Comparison of ENCODE assay signal across 18 cellular contexts in genomic region chr15:100043732-100044131, GRCh38.
DNase-seq lines count a peak whose midpoint lies in the region; ATAC-seq and TF ChIP-seq lines count a peak whose summit lies in the region.
"Had no signal": no experiment of that assay in that cellular context is flagged by ENCODE, and none has a peak within 500 bp of the region (broad histone marks: within the 10 kb centered on the region; RNA-seq: fewer than 3 reads in every experiment).

No MANE protein-coding gene starts in this region.

- no peaks in the 10 kb centered on the region for H3K27me3 ChIP-seq in left ventricle myocardium inferior (ENCODE audit: low read depth)
- H3K27me3 ChIP-seq in smooth muscle cell (ENCODE audit: low read depth), result no peaks in the 10 kb centered on the region
- H3K27me3 ChIP-seq: upper lobe of right lung had no signal

- peak overlapping the region; percentile 81 for H3K4me2 ChIP-seq in smooth muscle cell
- H3K4me2 ChIP-seq: GM23338 had no signal

- no peak overlapping the region for H3K9ac ChIP-seq in smooth muscle cell (ENCODE audit: low read depth)

- H3K4me1 ChIP-seq in left ventricle myocardium inferior (peaks cover 15% of the 10 kb centered on the region), smooth muscle cell (ENCODE audit: low read depth) (peaks cover 11% of the 10 kb centered on the region)

- H3F3A ChIP-seq in smooth muscle cell (ENCODE audit: low read depth), result peaks cover 3% of the 10 kb centered on the region

- H3K4me3 Mint-ChIP-seq in HFFc6, result peak overlapping the region; percentile 73; the same call in 1 of the 2 replicates
- H3K4me3 Mint-ChIP-seq: brain, GM23338 had no signal

- peak overlapping the region; percentile 17 for H2AFZ ChIP-seq in smooth muscle cell (ENCODE audit: low read depth)
- H2AFZ ChIP-seq: GM23338 had no signal

- ATAC-seq in HG02981 (IDR thresholded peaks at IDR 0.05; ENCODE audit: unreplicated experiment) (no peak), GM21825 (IDR thresholded peaks at IDR 0.05; ENCODE audit: unreplicated experiment) (no peak)
- ATAC-seq: GM23338, K562, upper lobe of right lung had no signal

- H3K9me3 Mint-ChIP-seq in HFFc6, result peaks cover 30% of the 10 kb centered on the region

- H3K36me3 ChIP-seq in left ventricle myocardium inferior (no peaks in the 10 kb centered on the region), smooth muscle cell (ENCODE audit: low read depth) (no peaks in the 10 kb centered on the region)
- H3K36me3 ChIP-seq: upper lobe of right lung had no signal

- H3K9me3 ChIP-seq in left ventricle myocardium inferior (replicated peaks) (no peaks in the 10 kb centered on the region), smooth muscle cell (replicated peaks; ENCODE audit: low read depth) (no peaks in the 10 kb centered on the region)
- H3K9me3 ChIP-seq: upper lobe of right lung had no signal

- peak overlapping the region; percentile 24; the same call in 1 of the 2 replicates for H3K27ac Mint-ChIP-seq in HFFc6

- no peaks in the 10 kb centered on the region for H3K79me2 ChIP-seq in smooth muscle cell (ENCODE audit: low read depth)

- no peaks in the 10 kb centered on the region for H4K20me1 ChIP-seq in smooth muscle cell (ENCODE audit: low read depth)

- H3K4me1 Mint-ChIP-seq in HFFc6 (ENCODE audit: low read depth), result peaks cover 31% of the 10 kb centered on the region; the same call in 1 of the 2 replicates

- peaks cover 11% of the 10 kb centered on the region; the same call in 1 of the 2 replicates for H3K36me3 Mint-ChIP-seq in HFFc6 (ENCODE audit: low read depth)
- H3K36me3 Mint-ChIP-seq: brain had no signal

- 40% methylated on average over 5 of the region's 5 CpGs for WGBS in smooth muscle cell (ENCODE audit: low lambda C conversion rate)

- TF ChIP-seq CTCF in HFFc6 (IDR thresholded peaks at IDR 0.05) (no peak), WI38 (IDR thresholded peaks at IDR 0.05; ENCODE audit: low read depth, low read length) (no peak), left ventricle myocardium inferior (IDR thresholded peaks at IDR 0.05; ENCODE audit: borderline replicate concordance) (no peak), smooth muscle cell (IDR thresholded peaks at IDR 0.05; ENCODE audit: borderline replicate concordance, insufficient read depth, poor library complexity, severe bottlenecking) (no peak)

- no peaks in the 10 kb centered on the region; the same call in 1 of the 2 replicates for H3K27me3 Mint-ChIP-seq in HFFc6 (ENCODE audit: insufficient read depth)

- intact Hi-C loops in left ventricle myocardium inferior (cut with micrococcal nuclease), result no loop called here

- peak overlapping the region; percentile 29 for H3K4me3 ChIP-seq in WI38 (ENCODE audit: low read depth, low read length)
- no peak overlapping the region for H3K4me3 ChIP-seq in left ventricle myocardium inferior
- H3K4me3 ChIP-seq in smooth muscle cell, result no peak overlapping the region
- H3K4me3 ChIP-seq: GM23338, K562, upper lobe of right lung had no signal

- H3K27ac ChIP-seq in left ventricle myocardium inferior (replicated peaks), result peak overlapping the region; percentile 32
- H3K27ac ChIP-seq in smooth muscle cell (ENCODE audit: low read depth), result peak overlapping the region; percentile 77
- H3K27ac ChIP-seq: upper lobe of right lung had no signal

- DNase-seq in HFFc6 (no peak), left ventricle myocardium inferior (no peak), smooth muscle cell (lab: John Stamatoyannopoulos, UW; ENCODE audit: unreplicated experiment) (no peak), NCI-H2196 (lab: John Stamatoyannopoulos, UW; ENCODE audit: unreplicated experiment) (no peak)
- DNase-seq in central memory CD4-positive, alpha-beta T cell, result no peak
- DNase-seq: activated CD8-positive, alpha-beta memory T cell treated with anti-CD3 and anti-CD28 coated beads for 24 hours; activated effector memory CD4-positive, alpha-beta T cell treated with Interleukin-2 at 50 U/mL for 16 hours; NCI-H187; NCI-H748 treated with DMSO at 0.1 percent for 48 hours; SHP77 treated with DMSO at 0.1 percent for 48 hours; stimulated activated CD4-positive, alpha-beta T cell treated with anti-CD3 and anti-CD28 coated beads, Interleukin-4, amount 100 ng/mL, for 24 hours; upper lobe of right lung had no signal
